In genomic region chr16:84548971-84549844, GRCh38 we compare ENCODE assay signal across 8 cellular contexts. TPM values are rescaled to one million over a fixed set of nuclear protein-coding genes. Genes with fewer than 3 reads are reported as not detected.
DNase-seq lines count a peak whose midpoint lies in the region; ATAC-seq and TF ChIP-seq lines count a peak whose summit lies in the region.

No MANE protein-coding gene starts in this region.

- H3K36me3 Mint-ChIP-seq in activated naive CD8-positive, alpha-beta T cell treated with anti-CD3 and anti-CD28 coated beads, Interleukin-2, amount 10 ng/mL, durations not matched to agents 7 days and 5 days, result peaks cover 63% of the 10 kb centered on the region

- peak in 3 of 4 donors; percentile 39 to 78 (median 56) for ATAC-seq in heart left ventricle
- peak; percentile 48 for ATAC-seq in activated naive CD8-positive, alpha-beta T cell treated with anti-CD3 and anti-CD28 coated beads, Interleukin-2, amount 10 ng/mL, durations not matched to agents 7 days and 5 days (ENCODE audit: low read depth)
- ATAC-seq in upper lobe of right lung, result peak; percentile 65
- ATAC-seq in left colon, result no peak
- ATAC-seq in aorta (ENCODE audit: low FRiP score), result no peak

- H3K27ac ChIP-seq in heart left ventricle (peak overlapping the region in 7 of 12 donors; percentile 5 to 81 (median 38)), upper lobe of right lung (peak overlapping the region; percentile 60), aorta (ENCODE audit: low read depth in 1 of 2, low read length in 2 of 2) (no peak overlapping the region)

- peak in 3 of 5 donors; percentile 22 to 39 (median 30) for DNase-seq in heart left ventricle
- no peak for DNase-seq in cardiac septum (ENCODE audit: low spot score)
- DNase-seq in activated naive CD8-positive, alpha-beta T cell treated with anti-CD3 and anti-CD28 coated beads, Interleukin-2, amount 10 ng/mL, durations not matched to agents 7 days and 5 days, result peak; percentile 63
- peak; percentile 63 for DNase-seq in midbrain (lab: John Stamatoyannopoulos, UW)
- DNase-seq in upper lobe of right lung, result no peak
- DNase-seq in left colon, result no peak
- no peak for DNase-seq in HuH-7 (ENCODE audit: low spot score)
- DNase-seq in aorta, result no peak

- no peaks in the 10 kb centered on the region for H3K9me3 Mint-ChIP-seq in activated naive CD8-positive, alpha-beta T cell treated with anti-CD3 and anti-CD28 coated beads, Interleukin-2, amount 10 ng/mL, durations not matched to agents 7 days and 5 days

- H3K4me1 ChIP-seq in heart left ventricle, result peaks cover 0 to 19% (median 0%) of the 10 kb centered on the region in 12 donors
- H3K4me1 ChIP-seq in upper lobe of right lung, result no peaks in the 10 kb centered on the region
- no peaks in the 10 kb centered on the region for H3K4me1 ChIP-seq in aorta (ENCODE audit: control insufficient read depth in 1 of 2, insufficient read depth in 2 of 2, low read length in 2 of 2)

- H3K27me3 ChIP-seq in heart left ventricle (peaks cover 0 to 10% (median 0%) of the 10 kb centered on the region in 9 donors), upper lobe of right lung (no peaks in the 10 kb centered on the region), aorta (ENCODE audit: control insufficient read depth in 1 of 2, insufficient read depth in 2 of 2, low read length in 1 of 2) (no peaks in the 10 kb centered on the region)

- peak overlapping the region; percentile 87 for H3K4me3 Mint-ChIP-seq in activated naive CD8-positive, alpha-beta T cell treated with anti-CD3 and anti-CD28 coated beads, Interleukin-2, amount 10 ng/mL, durations not matched to agents 7 days and 5 days

- H3K27ac Mint-ChIP-seq in activated naive CD8-positive, alpha-beta T cell treated with anti-CD3 and anti-CD28 coated beads, Interleukin-2, amount 10 ng/mL, durations not matched to agents 7 days and 5 days, result peak overlapping the region; percentile 92

- WGBS in heart left ventricle, 4 donors, result 57 to 67% (median 66%) methylated on average over 24 to 25 of the region's 25 CpGs
- 89% methylated on average over 25 of the region's 25 CpGs for WGBS in aorta, 2 donors

- intact Hi-C loops in heart left ventricle (cut with DNase I) (no loop called here), cardiac septum (cut with DNase I) (no loop called here), upper lobe of right lung (cut with DNase I) (no loop called here), left colon (cut with DNase I, micrococcal nuclease) (no loop called here), aorta (cut with DNase I) (no loop called here)

- POLR2A ChIA-PET in activated naive CD8-positive, alpha-beta T cell treated with anti-CD3 and anti-CD28 coated beads, Interleukin-2, amount 10 ng/mL, durations not matched to agents 7 days and 5 days (lab: Charles Lee), result interaction anchor here (0.7 to 9.7 kb wide), 17 partner anchors 9 to 410 kb away, joined by 3 to 81 read pairs (median 4); partner anchors contain the start of gene COTL1

- TF ChIP-seq CTCF in heart left ventricle (IDR thresholded peaks at IDR 0.05) (no peak), upper lobe of right lung (IDR thresholded peaks at IDR 0.05) (no peak)

- H3K9me3 ChIP-seq in heart left ventricle (no peaks in the 10 kb centered on the region), upper lobe of right lung (no peaks in the 10 kb centered on the region), aorta (ENCODE audit: control insufficient read depth, low read length) (no peaks in the 10 kb centered on the region)

- H3K4me1 Mint-ChIP-seq in activated naive CD8-positive, alpha-beta T cell treated with anti-CD3 and anti-CD28 coated beads, Interleukin-2, amount 10 ng/mL, durations not matched to agents 7 days and 5 days, result peaks cover 47% of the 10 kb centered on the region

- H3K36me3 ChIP-seq in heart left ventricle, result no peaks in the 10 kb centered on the region
- H3K36me3 ChIP-seq in upper lobe of right lung, result no peaks in the 10 kb centered on the region
- H3K36me3 ChIP-seq in aorta (ENCODE audit: control insufficient read depth in 1 of 2, insufficient read depth in 2 of 2, low read length in 1 of 2), result no peaks in the 10 kb centered on the region

- no peak for TF ChIP-seq POLR2A in heart left ventricle (IDR thresholded peaks at IDR 0.05)

- H3K4me3 ChIP-seq in heart left ventricle (peak overlapping the region in 1 of 12 donors; percentile 25), upper lobe of right lung (no peak overlapping the region), aorta (ENCODE audit: low read length in 2 of 2) (no peak overlapping the region)

- H3K27me3 Mint-ChIP-seq in activated naive CD8-positive, alpha-beta T cell treated with anti-CD3 and anti-CD28 coated beads, Interleukin-2, amount 10 ng/mL, durations not matched to agents 7 days and 5 days, result no peaks in the 10 kb centered on the region

RNA-seq across cellular contexts. Expression of gene MEAK7, which starts 44.7 kb away (rescaled TPM):
- total RNA-seq in heart left ventricle (10 to 100 TPM in 1 of 9 donors, 1 to 10 TPM in 8; 4.0 to 13.2 (median 5.5) TPM), cardiac septum (8.5 TPM), upper lobe of right lung (10.8 TPM), left colon (10 to 100 TPM; 21.1 to 22.2 TPM), aorta (10 to 100 TPM; 17.4 to 23.9 TPM)
- polyA plus RNA-seq in heart left ventricle (1 to 10 TPM; 2.2 to 4.0 TPM), aorta (1 to 10 TPM; 3.4 to 5.8 TPM)
- 10 to 100 TPM; 95.7 to 98.3 TPM for total RNA-seq in activated naive CD8-positive, alpha-beta T cell treated with anti-CD3 and anti-CD28 coated beads, Interleukin-2, amount 10 ng/mL, durations not matched to agents 7 days and 5 days

Comparison
In these comparisons a context has a peak if more than half of its experiments do, and no peak if none do; other contexts are left out.
1. DNase-seq: peak in heart left ventricle (3 of 5), activated naive CD8-positive, alpha-beta T cell treated with anti-CD3 and anti-CD28 coated beads, Interleukin-2, amount 10 ng/mL, durations not matched to agents 7 days and 5 days (single experiment) and midbrain (single experiment); none in cardiac septum (single experiment), upper lobe of right lung (single experiment), left colon (0 of 2), HuH-7 (single experiment) and aorta (0 of 2).
2. ATAC-seq: peak in heart left ventricle (3 of 4), activated naive CD8-positive, alpha-beta T cell treated with anti-CD3 and anti-CD28 coated beads, Interleukin-2, amount 10 ng/mL, durations not matched to agents 7 days and 5 days (single experiment) and upper lobe of right lung (single experiment); none in left colon (single experiment) and aorta (single experiment).
3. H3K27ac ChIP-seq: peak in heart left ventricle (7 of 12) and upper lobe of right lung (single experiment); none in aorta (0 of 2).